9 cellular contexts compared by ENCODE assay signal in genomic region chr3:178001670-178002101, GRCh38.
A peak's percentile ranks its signal among the peaks of the same experiment; 100 is the strongest.
DNase-seq lines count a peak whose midpoint lies in the region; ATAC-seq and TF ChIP-seq lines count a peak whose summit lies in the region.
"Had no signal": no experiment of that assay in that cellular context is flagged by ENCODE, and none has a peak within 500 bp of the region (broad histone marks: within the 10 kb centered on the region; RNA-seq: fewer than 3 reads in every experiment).

No MANE protein-coding gene starts in this region.

- peak overlapping the region in 1 of 8 donors; percentile 46 for H3K4me3 ChIP-seq in spleen

- DNase-seq in activated CD4-positive, CD25-positive, alpha-beta regulatory T cell treated with anti-CD3 and anti-CD28 coated beads, Interleukin-2, amount 50 U/mL, for 72 hours: no peak
- peak; percentile 62 for DNase-seq in spleen
- DNase-seq in AG08396 (ENCODE audit: low spot score): no peak
- no peak for DNase-seq in DMS53 treated with DMSO at 0.1 percent for 48 hours (lab: John Stamatoyannopoulos, UW; ENCODE audit: unreplicated experiment)

- H3K27me3 Mint-ChIP-seq in T-helper 1 cell treated with Interleukin-12 subunit alpha and Interleukin-12 subunit beta and Interleukin-4 antibody, amounts not matched to agents 30 μg/mL and 1 μg/mL, for 36 hours (ENCODE audit: low read depth): no peaks in the 10 kb centered on the region

- H3K4me3 Mint-ChIP-seq in T-helper 1 cell treated with Interleukin-12 subunit alpha and Interleukin-12 subunit beta and Interleukin-4 antibody, amounts not matched to agents 30 μg/mL and 1 μg/mL, for 36 hours: peak overlapping the region; percentile 37

- TF ChIP-seq CTCF in spleen (IDR thresholded peaks at IDR 0.05 in 8 of 11, conservative IDR thresholded peaks at IDR 0.05 in 3 of 11): no peak

- peaks cover 28% of the 10 kb centered on the region for H3K9me3 Mint-ChIP-seq in T-helper 1 cell treated with Interleukin-12 subunit alpha and Interleukin-12 subunit beta and Interleukin-4 antibody, amounts not matched to agents 30 μg/mL and 1 μg/mL, for 36 hours

- H3K27ac Mint-ChIP-seq in T-helper 1 cell treated with Interleukin-12 subunit alpha and Interleukin-12 subunit beta and Interleukin-4 antibody, amounts not matched to agents 30 μg/mL and 1 μg/mL, for 36 hours: peak overlapping the region; percentile 80

- peaks cover 0 to 13% (median 7%) of the 10 kb centered on the region in 8 donors for H3K9me3 ChIP-seq in spleen

- no peaks in the 10 kb centered on the region for H3K36me3 ChIP-seq in spleen

- H3K4me1 ChIP-seq in spleen: peaks cover 0 to 36% (median 10%) of the 10 kb centered on the region in 6 donors

- peak; percentile 82 to 86 for ATAC-seq in activated CD4-positive, CD25-positive, alpha-beta regulatory T cell treated with anti-CD3 and anti-CD28 coated beads, Interleukin-2, amount 50 U/mL, for 24 hours
- peak; percentile 96 for ATAC-seq in HG02885 (IDR thresholded peaks at IDR 0.05; ENCODE audit: poor library complexity, unreplicated experiment)
- no peak for ATAC-seq in SK-N-SH treated with all-trans-retinoic acid at 6 μM for 48 hours

- TF ChIP-seq POLR2A in spleen (IDR thresholded peaks at IDR 0.05): no peak

- 30 to 85% (median 42%) methylated on average over 1 of the region's 1 CpG for WGBS in spleen, 5 donors

- no peaks in the 10 kb centered on the region for H3K27me3 ChIP-seq in spleen (replicated peaks in 1 of 7)

- H3K27ac ChIP-seq in spleen: peak overlapping the region in 7 of 8 donors; percentile 55 to 87 (median 78)
- H3K27ac ChIP-seq: 22Rv1 had no signal

- intact Hi-C loops in spleen (cut with DNase I; ENCODE audit: low total_unique reads): no loop called here

- H3K4me1 Mint-ChIP-seq in T-helper 1 cell treated with Interleukin-12 subunit alpha and Interleukin-12 subunit beta and Interleukin-4 antibody, amounts not matched to agents 30 μg/mL and 1 μg/mL, for 36 hours (ENCODE audit: low read depth): peaks cover 27% of the 10 kb centered on the region

- peaks cover 19% of the 10 kb centered on the region for H3K36me3 Mint-ChIP-seq in T-helper 1 cell treated with Interleukin-12 subunit alpha and Interleukin-12 subunit beta and Interleukin-4 antibody, amounts not matched to agents 30 μg/mL and 1 μg/mL, for 36 hours (ENCODE audit: low read depth)

TF ChIP-seq in SK-N-SH treated with all-trans-retinoic acid at 6 μM for 48 hours, 23 proteins besides CTCF, POLR2A, EP300 and RAD21:
- no peak for TF ChIP-seq ZFP3 (CRISPR knock-in tag; IDR thresholded peaks at IDR 0.05)
- TF ChIP-seq ZFP30 (CRISPR knock-in tag; IDR thresholded peaks at IDR 0.05): no peak
- TF ChIP-seq CSDC2 (CRISPR knock-in tag; IDR thresholded peaks at IDR 0.05): no peak
- no peak for TF ChIP-seq ESRRG (CRISPR knock-in tag; IDR thresholded peaks at IDR 0.05)
- TF ChIP-seq CREB5 (CRISPR knock-in tag; IDR thresholded peaks at IDR 0.05; ENCODE audit: low read depth): no peak
- no peak for TF ChIP-seq ARNTL (CRISPR knock-in tag; IDR thresholded peaks at IDR 0.05; ENCODE audit: borderline replicate concordance, low read depth)
- no peak for TF ChIP-seq ZC3H10 (CRISPR knock-in tag; IDR thresholded peaks at IDR 0.05)
- TF ChIP-seq RARB (CRISPR knock-in tag; IDR thresholded peaks at IDR 0.05): no peak
- no peak for TF ChIP-seq ZNF565 (CRISPR knock-in tag; conservative IDR thresholded peaks at IDR 0.05; ENCODE audit: low read depth)
- no peak for TF ChIP-seq ZNF70 (CRISPR knock-in tag; IDR thresholded peaks at IDR 0.05)
- TF ChIP-seq ISL1 (CRISPR knock-in tag; IDR thresholded peaks at IDR 0.05): no peak
- no peak for TF ChIP-seq PPARA (CRISPR knock-in tag; IDR thresholded peaks at IDR 0.05; ENCODE audit: borderline replicate concordance)
- no peak for TF ChIP-seq GLIS3 (CRISPR knock-in tag; IDR thresholded peaks at IDR 0.05)
- TF ChIP-seq SNAI2 (CRISPR knock-in tag; IDR thresholded peaks at IDR 0.05): no peak
- TF ChIP-seq POU6F1 (CRISPR knock-in tag; IDR thresholded peaks at IDR 0.05; ENCODE audit: borderline replicate concordance, low read depth): no peak
- no peak for TF ChIP-seq ZNF8 (CRISPR knock-in tag; IDR thresholded peaks at IDR 0.05)
- TF ChIP-seq BACH2 (CRISPR knock-in tag; IDR thresholded peaks at IDR 0.05; ENCODE audit: borderline replicate concordance): no peak
